In the genomic region with DNA sequence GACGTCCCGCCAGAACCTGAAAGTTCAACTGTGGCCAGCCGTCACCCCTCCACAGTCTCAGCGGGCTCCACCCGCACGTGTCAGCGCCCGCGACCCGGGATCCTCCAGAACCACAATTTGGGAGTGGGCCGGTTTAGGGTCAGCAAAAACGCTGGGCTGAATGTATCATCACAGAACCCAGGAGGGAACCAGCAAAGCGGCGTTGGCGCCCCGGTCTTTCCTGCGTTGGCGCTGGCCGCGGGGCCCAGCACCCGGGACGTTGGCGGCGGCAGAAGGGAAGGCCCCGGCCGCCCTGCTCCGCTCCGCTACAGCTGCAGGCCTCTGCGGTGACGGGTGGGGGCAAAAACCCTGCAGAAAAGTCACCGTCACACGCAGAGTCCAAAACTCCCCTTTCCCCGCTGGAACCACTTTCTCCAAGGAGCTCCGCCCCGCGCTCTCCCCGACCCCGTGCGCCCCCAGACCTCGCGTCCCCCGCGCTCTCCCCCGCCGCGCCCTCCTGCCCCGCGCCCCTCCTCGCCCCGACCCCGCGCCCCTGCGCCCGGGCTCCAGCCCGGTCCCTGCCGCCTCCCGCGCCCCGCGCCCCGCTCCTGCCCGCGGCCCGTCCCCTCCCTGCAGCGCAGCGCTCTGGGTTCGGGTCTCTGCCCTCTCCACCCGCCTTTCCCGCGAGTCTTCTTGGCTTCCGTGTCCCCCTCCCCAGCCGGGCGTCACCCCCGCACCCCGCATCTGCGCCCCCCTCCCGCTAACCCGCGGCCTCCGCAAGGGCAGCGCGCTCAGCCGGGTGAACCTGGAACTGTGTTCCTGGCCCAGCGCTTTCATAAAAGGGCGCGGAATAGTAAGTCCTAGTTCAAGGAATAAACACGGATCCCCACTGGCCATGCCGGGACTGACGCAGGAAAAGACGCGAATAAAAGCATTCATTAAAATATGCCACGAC, we compare ENCODE assay signal across 2 cellular contexts.
TF ChIP-seq lines count a peak whose summit lies in the region.

No MANE protein-coding gene starts in this region.

TF ChIP-seq in IMR-90, 13 proteins besides CTCF, POLR2A, EP300 and RAD21:
- TF ChIP-seq, protein P1, sequence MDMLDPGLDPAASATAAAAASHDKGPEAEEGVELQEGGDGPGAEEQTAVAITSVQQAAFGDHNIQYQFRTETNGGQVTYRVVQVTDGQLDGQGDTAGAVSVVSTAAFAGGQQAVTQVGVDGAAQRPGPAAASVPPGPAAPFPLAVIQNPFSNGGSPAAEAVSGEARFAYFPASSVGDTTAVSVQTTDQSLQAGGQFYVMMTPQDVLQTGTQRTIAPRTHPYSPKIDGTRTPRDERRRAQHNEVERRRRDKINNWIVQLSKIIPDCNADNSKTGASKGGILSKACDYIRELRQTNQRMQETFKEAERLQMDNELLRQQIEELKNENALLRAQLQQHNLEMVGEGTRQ (IDR thresholded peaks at IDR 0.05; ENCODE audit: low read depth, low read length): no peak
- TF ChIP-seq FOS (IDR thresholded peaks at IDR 0.05; ENCODE audit: low read depth, low read length): no peak
- TF ChIP-seq SMC3 (IDR thresholded peaks at IDR 0.05; ENCODE audit: low read depth, low read length): no peak
- no peak for TF ChIP-seq CEBPB (IDR thresholded peaks at IDR 0.05; ENCODE audit: low read depth, low read length)
- TF ChIP-seq RCOR1 (IDR thresholded peaks at IDR 0.05; ENCODE audit: insufficient replicate concordance, low read length): no peak
- TF ChIP-seq, protein P2, sequence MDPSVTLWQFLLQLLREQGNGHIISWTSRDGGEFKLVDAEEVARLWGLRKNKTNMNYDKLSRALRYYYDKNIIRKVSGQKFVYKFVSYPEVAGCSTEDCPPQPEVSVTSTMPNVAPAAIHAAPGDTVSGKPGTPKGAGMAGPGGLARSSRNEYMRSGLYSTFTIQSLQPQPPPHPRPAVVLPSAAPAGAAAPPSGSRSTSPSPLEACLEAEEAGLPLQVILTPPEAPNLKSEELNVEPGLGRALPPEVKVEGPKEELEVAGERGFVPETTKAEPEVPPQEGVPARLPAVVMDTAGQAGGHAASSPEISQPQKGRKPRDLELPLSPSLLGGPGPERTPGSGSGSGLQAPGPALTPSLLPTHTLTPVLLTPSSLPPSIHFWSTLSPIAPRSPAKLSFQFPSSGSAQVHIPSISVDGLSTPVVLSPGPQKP (IDR thresholded peaks at IDR 0.05; ENCODE audit: borderline replicate concordance, low read depth, low read length): no peak
- TF ChIP-seq RFX5 (IDR thresholded peaks at IDR 0.05; ENCODE audit: low read depth, low read length): no peak
- no peak for TF ChIP-seq CHD1 (IDR thresholded peaks at IDR 0.05; ENCODE audit: low read depth, low read length)
- TF ChIP-seq MXI1 (IDR thresholded peaks at IDR 0.05; ENCODE audit: borderline replicate concordance, low read depth, low read length): no peak

TF ChIP-seq in HEK293T, 16 proteins besides CTCF, POLR2A, EP300 and RAD21:
- TF ChIP-seq BHLHE40 (IDR thresholded peaks at IDR 0.05; ENCODE audit: borderline replicate concordance) (no peak), SP1 (IDR thresholded peaks at IDR 0.05) (no peak), ARNT (IDR thresholded peaks at IDR 0.05) (no peak), L3MBTL2 (conservative IDR thresholded peaks at IDR 0.05) (no peak), NFRKB (IDR thresholded peaks at IDR 0.05) (no peak), HDGF (IDR thresholded peaks at IDR 0.05; ENCODE audit: borderline replicate concordance) (no peak), ELF4 (IDR thresholded peaks at IDR 0.05) (no peak), FOXA1 (IDR thresholded peaks at IDR 0.05) (no peak), TARDBP (IDR thresholded peaks at IDR 0.05) (no peak), CTBP1 (IDR thresholded peaks at IDR 0.05; ENCODE audit: borderline replicate concordance) (no peak), FOXK2 (IDR thresholded peaks at IDR 0.05) (no peak), FOXM1 (IDR thresholded peaks at IDR 0.05; ENCODE audit: borderline replicate concordance) (no peak), LEF1 (IDR thresholded peaks at IDR 0.05; ENCODE audit: borderline replicate concordance) (no peak), ZNF384 (IDR thresholded peaks at IDR 0.05) (no peak), SUZ12 (IDR thresholded peaks at IDR 0.05) (no peak)
- TF ChIP-seq, protein P3, sequence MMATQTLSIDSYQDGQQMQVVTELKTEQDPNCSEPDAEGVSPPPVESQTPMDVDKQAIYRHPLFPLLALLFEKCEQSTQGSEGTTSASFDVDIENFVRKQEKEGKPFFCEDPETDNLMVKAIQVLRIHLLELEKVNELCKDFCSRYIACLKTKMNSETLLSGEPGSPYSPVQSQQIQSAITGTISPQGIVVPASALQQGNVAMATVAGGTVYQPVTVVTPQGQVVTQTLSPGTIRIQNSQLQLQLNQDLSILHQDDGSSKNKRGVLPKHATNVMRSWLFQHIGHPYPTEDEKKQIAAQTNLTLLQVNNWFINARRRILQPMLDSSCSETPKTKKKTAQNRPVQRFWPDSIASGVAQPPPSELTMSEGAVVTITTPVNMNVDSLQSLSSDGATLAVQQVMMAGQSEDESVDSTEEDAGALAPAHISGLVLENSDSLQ (IDR thresholded peaks at IDR 0.05): no peak
